2 cellular contexts compared by ENCODE assay signal in the genomic region with DNA sequence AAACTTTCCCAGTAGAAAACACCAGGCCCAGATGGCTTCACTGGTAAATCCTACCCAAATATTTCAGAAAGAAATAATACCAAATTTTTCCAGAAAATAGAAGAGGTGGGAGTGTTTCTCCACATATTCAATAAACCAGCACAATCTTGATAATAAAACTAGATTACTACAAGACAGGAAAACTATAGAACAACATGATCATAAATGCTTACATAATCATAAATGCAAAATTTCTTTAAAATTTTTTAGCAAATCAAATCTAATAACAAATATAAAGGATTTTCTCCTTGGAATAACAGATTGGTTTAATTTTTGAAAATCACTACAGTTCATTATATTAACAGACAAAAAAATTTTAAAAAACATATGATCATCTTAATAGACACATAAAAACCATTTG.
TF ChIP-seq lines count a peak whose summit lies in the region.

No MANE protein-coding gene starts in this region.

TF ChIP-seq in HepG2, 621 proteins besides CTCF, POLR2A, EP300 and RAD21:
- TF ChIP-seq ATF7 (IDR thresholded peaks at IDR 0.05), result no peak
- TF ChIP-seq ATF7 (CRISPR knock-in tag; IDR thresholded peaks at IDR 0.05), result no peak
- TF ChIP-seq MEIS2 (CRISPR knock-in tag; IDR thresholded peaks at IDR 0.05), result no peak
- peak; percentile 17 to 69; a peak in 2 of 4 replicates for TF ChIP-seq MAFK (conservative IDR thresholded peaks at IDR 0.05 in 1 of 2, IDR thresholded peaks at IDR 0.05 in 1 of 2; ENCODE audit: low read length in 2 of 2)
- no peak for TF ChIP-seq ZNF552 (CRISPR knock-in tag; IDR thresholded peaks at IDR 0.05; ENCODE audit: borderline replicate concordance)
- peak; percentile 34; the same call in 1 of the 2 replicates for TF ChIP-seq MAFF (IDR thresholded peaks at IDR 0.05; ENCODE audit: low read depth, low read length)

TF ChIP-seq in IMR-90, 13 proteins besides CTCF, POLR2A, EP300 and RAD21:
- no peak for TF ChIP-seq CHD1 (IDR thresholded peaks at IDR 0.05; ENCODE audit: low read depth, low read length)
- peak; percentile 47; the same call in 1 of the 2 replicates for TF ChIP-seq MAFK (IDR thresholded peaks at IDR 0.05; ENCODE audit: low read depth, low read length)
- no peak for TF ChIP-seq BHLHE40 (IDR thresholded peaks at IDR 0.05; ENCODE audit: low read depth, low read length)
- no peak for TF ChIP-seq MAZ (IDR thresholded peaks at IDR 0.05; ENCODE audit: borderline replicate concordance, low read depth, low read length)
- no peak for TF ChIP-seq NFE2L2 (IDR thresholded peaks at IDR 0.05; ENCODE audit: low read depth, low read length)
